21 cellular contexts compared by ENCODE assay signal in genomic region chr3:14300721-14301377, GRCh38.
A peak's percentile ranks its signal among the peaks of the same experiment; 100 is the strongest.
DNase-seq lines count a peak whose midpoint lies in the region; ATAC-seq and TF ChIP-seq lines count a peak whose summit lies in the region.
"Had no signal": no experiment of that assay in that cellular context is flagged by ENCODE, and none has a peak within 500 bp of the region (broad histone marks: within the 10 kb centered on the region; RNA-seq: fewer than 3 reads in every experiment).

No MANE protein-coding gene starts in this region.

- no peaks in the 10 kb centered on the region for H3K4me1 ChIP-seq in aorta (ENCODE audit: control insufficient read depth in 1 of 2, insufficient read depth in 2 of 2, low read length in 2 of 2)

- H3K27ac ChIP-seq in aorta (ENCODE audit: low read depth in 1 of 2, low read length in 2 of 2) = no peak overlapping the region
- H3K27ac ChIP-seq: tibial artery had no signal

- ATAC-seq in aorta (ENCODE audit: low FRiP score) = peak; percentile 30
- ATAC-seq: stimulated activated naive CD8-positive, alpha-beta T cell treated with anti-CD3 and anti-CD28 coated beads, Interleukin-15, Interleukin-2, amounts not matched to agents 100 U/mL and 50 U/mL, for 24 hours had no signal

- WGBS in aorta, 2 donors = 59 to 60% methylated on average over 10 of the region's 10 CpGs

- H3K27me3 ChIP-seq in aorta (ENCODE audit: control insufficient read depth in 1 of 2, insufficient read depth in 2 of 2, low read length in 1 of 2) = no peaks in the 10 kb centered on the region

- intact Hi-C loops in posterior vena cava (cut with DNase I) = no loop called here
- intact Hi-C loops in aorta (cut with DNase I) = no loop called here

- peak; percentile 7 for DNase-seq in NCI-H82 (lab: John Stamatoyannopoulos, UW)
- no peak for DNase-seq in NCI-H82 treated with DMSO at 0.1 percent for 48 hours (lab: John Stamatoyannopoulos, UW; ENCODE audit: unreplicated experiment)
- DNase-seq in fibroblast of mammary gland (ENCODE audit: low read depth) = peak; percentile 11
- peak; percentile 62 for DNase-seq in posterior vena cava (ENCODE audit: low spot score)
- no peak for DNase-seq in aorta
- no peak for DNase-seq in GM19238 (ENCODE audit: insufficient read length, low spot score)
- DNase-seq in NCI-H1930 (lab: John Stamatoyannopoulos, UW) = no peak
- DNase-seq in SIG-M5 treated with dmso at 0.1 percent for 504 hours (lab: John Stamatoyannopoulos, UW; ENCODE audit: unreplicated experiment) = no peak
- DNase-seq: 8988T; activated CD4-positive, alpha-beta T cell treated with anti-CD3 and anti-CD28 coated beads, Interleukin-2, amount 50 U/mL, for 1 hour; activated naive CD4-positive, alpha-beta T cell treated with anti-CD3 and anti-CD28 coated beads, Interleukin-2, amount 50 U/mL, for 16 hours; DMS79 treated with DMSO at 0.1 percent for 48 hours; endodermal cell; kidney; NCI-H1105; NCI-H2029 treated with DMSO at 0.1 percent for 48 hours; NCI-H446; retina; stimulated activated CD4-positive, alpha-beta T cell treated with anti-CD3 and anti-CD28 coated beads, Interleukin-15, amount 100 ng/mL, for 24 hours; stimulated activated naive CD8-positive, alpha-beta T cell treated with anti-CD3 and anti-CD28 coated beads, Interleukin-15, Interleukin-2, amounts not matched to agents 100 U/mL and 50 U/mL, for 24 hours had no signal

- no peak for TF ChIP-seq CTCF in fibroblast of mammary gland (conservative IDR thresholded peaks at IDR 0.05; ENCODE audit: control insufficient read depth, insufficient read depth, low read depth, low read length)

- H3K4me3 ChIP-seq in fibroblast of mammary gland (ENCODE audit: control insufficient read depth, low read depth, low read length) = no peak overlapping the region
- H3K4me3 ChIP-seq in aorta (ENCODE audit: low read length in 2 of 2) = no peak overlapping the region
- H3K4me3 ChIP-seq: tibial artery had no signal

- H3K36me3 ChIP-seq in aorta (ENCODE audit: control insufficient read depth in 1 of 2, insufficient read depth in 2 of 2, low read length in 1 of 2) = no peaks in the 10 kb centered on the region
- H3K36me3 ChIP-seq: tibial artery had no signal

- H3K9me3 ChIP-seq in aorta (ENCODE audit: control insufficient read depth, low read length) = no peaks in the 10 kb centered on the region
- H3K9me3 ChIP-seq: tibial artery had no signal

Comparison
In these comparisons a context has a peak if more than half of its experiments do, and no peak if none do; other contexts are left out.
1. DNase-seq: peak in NCI-H82 (single experiment), fibroblast of mammary gland (single experiment) and posterior vena cava (single experiment); none in NCI-H82 treated with DMSO at 0.1 percent for 48 hours (single experiment), aorta (0 of 2), GM19238 (single experiment), NCI-H1930 (0 of 2) and SIG-M5 treated with dmso at 0.1 percent for 504 hours (single experiment).